ENCODE assay signal across 8 cellular contexts in genomic region chr10:30091136-30091535, GRCh38. TPM values are rescaled to one million over a fixed set of nuclear protein-coding genes. Genes with fewer than 3 reads are reported as not detected.
"Had no signal": no experiment of that assay in that cellular context is flagged by ENCODE, and none has a peak within 500 bp of the region (broad histone marks: within the 10 kb centered on the region; RNA-seq: fewer than 3 reads in every experiment).

No MANE protein-coding gene starts in this region.

- H3K9me3 Mint-ChIP-seq: H9 had no signal

- DNase-seq: GM23248, H9, HCEC 1CT, HFFc6, KBM-7 had no signal

- H3K4me3 Mint-ChIP-seq: H9, HFFc6, IgD-negative memory B cell had no signal

- H3K4me1 Mint-ChIP-seq: IgD-negative memory B cell had no signal

- ATAC-seq: HepG2 had no signal

- H3K36me3 Mint-ChIP-seq: IgD-negative memory B cell had no signal

- H3K4me3 ChIP-seq: GM23248 had no signal

- H2AFZ ChIP-seq: GM23248 had no signal

- H3K27ac Mint-ChIP-seq: H9, HFFc6, IgD-negative memory B cell had no signal

- H3K27ac ChIP-seq: GM23248, HL-60 had no signal

RNA-seq across cellular contexts. Expression of gene JCAD, which starts 31.8 kb away (rescaled TPM):
- polyA plus RNA-seq: IgD-negative memory B cell had no signal
